ENCODE assay signal across 8 cellular contexts in genomic region chr9:129143031-129143441, GRCh38. TPM values are rescaled to one million over a fixed set of nuclear protein-coding genes. Genes with fewer than 3 reads are reported as not detected.
A peak's percentile ranks its signal among the peaks of the same experiment; 100 is the strongest.
DNase-seq lines count a peak whose midpoint lies in the region; ATAC-seq and TF ChIP-seq lines count a peak whose summit lies in the region.

No MANE protein-coding gene starts in this region.

- H3K4me3 ChIP-seq in LNCaP clone FGC (ENCODE audit: low read depth, low read length), result no peak overlapping the region
- no peak overlapping the region for H3K4me3 ChIP-seq in adrenal gland

- DNase-seq in EL (peak; percentile 94), LNCaP clone FGC (ENCODE audit: low read depth) (peak; percentile 68), T follicular helper cell (ENCODE audit: low read depth) (peak; percentile 64), adrenal gland (peak; percentile 85 to 95 (median 91)), left cardiac atrium (peak; percentile 92), pulmonary artery endothelial cell (ENCODE audit: low read depth, low spot score) (peak; percentile 68), ureter (ENCODE audit: low spot score) (peak; percentile 93)

- H3K36me3 ChIP-seq in adrenal gland (replicated peaks in 1 of 2), result peaks cover 0 to 31% of the 10 kb centered on the region in 2 donors

- ATAC-seq in left cardiac atrium (peak; percentile 20 to 27), HG03039 (IDR thresholded peaks at IDR 0.05; ENCODE audit: unreplicated experiment) (no peak)

- no peaks in the 10 kb centered on the region for H3K27me3 ChIP-seq in adrenal gland

- no peak for TF ChIP-seq POLR2A in adrenal gland (IDR thresholded peaks at IDR 0.05)

- H3K27ac ChIP-seq in adrenal gland, result peak overlapping the region; percentile 35 to 100 (median 72)

- WGBS in adrenal gland, 4 donors, result 10 to 25% (median 18%) methylated on average over 2 of the region's 2 CpGs

- peak; percentile 77 for TF ChIP-seq CTCF in LNCaP clone FGC (IDR thresholded peaks at IDR 0.05; ENCODE audit: control insufficient read depth, extremely low read depth, insufficient read depth)
- peak; percentile 55 to 82 (median 74) for TF ChIP-seq CTCF in adrenal gland (IDR thresholded peaks at IDR 0.05)

- no peaks in the 10 kb centered on the region for H3K9me3 ChIP-seq in adrenal gland (replicated peaks in 1 of 3)

- intact Hi-C loops in adrenal gland (cut with DNase I), result loop anchor here in 1 of 2 donors (10.0 kb wide), 1 partner anchor 342 kb away; no protein-coding TSS in a partner anchor
- intact Hi-C loops in left cardiac atrium (cut with DNase I), result loop anchor here (2.0 to 5.0 kb wide), 3 partner anchors 32 to 354 kb away; no protein-coding TSS in a partner anchor

- peaks cover 69 to 91% of the 10 kb centered on the region in 2 donors for H3K4me1 ChIP-seq in adrenal gland (replicated peaks in 1 of 2)

RNA-seq across cellular contexts. Expression of gene PTPA, which starts 31.8 kb away (rescaled TPM):
- total RNA-seq in adrenal gland (100 to 1,000 TPM in 7 of 8 donors, 10 to 100 TPM in 1; 71.3 to 248 (median 142) TPM), left cardiac atrium (100 to 1,000 TPM; 113 to 131 TPM), pulmonary artery endothelial cell (96.2 and 109 TPM in 2 replicates), ureter (143 TPM)
- 100 to 1,000 TPM in 2 of 3 donors, 10 to 100 TPM in 1; 96.4 to 159 (median 103) TPM for polyA plus RNA-seq in adrenal gland

RNA-seq across cellular contexts. Expression of gene CRAT, which starts 32.4 kb away (rescaled TPM):
- total RNA-seq in adrenal gland, result 100 to 1,000 TPM in 4 of 8 donors, 10 to 100 TPM in 4; 73.8 to 144 (median 103) TPM
- polyA plus RNA-seq in adrenal gland, result 10 to 100 TPM; 31.1 to 52.0 (median 31.8) TPM
- total RNA-seq in left cardiac atrium, result 10 to 100 TPM; 58.4 to 61.1 TPM
- total RNA-seq in pulmonary artery endothelial cell, result 34.6 and 37.9 TPM in 2 replicates
- 42.1 TPM for total RNA-seq in ureter

RNA-seq across cellular contexts. Expression of gene IER5L, which starts 35.0 kb away (rescaled TPM):
- total RNA-seq in adrenal gland, result 10 to 100 TPM; 10.9 to 47.6 (median 18.6) TPM
- 100 to 1,000 TPM in 1 of 3 donors, 10 to 100 TPM in 1, under 1 TPM in 1; 0.46 to 168 (median 64.5) TPM for polyA plus RNA-seq in adrenal gland
- 10 to 100 TPM in 1 of 2 donors, 1 to 10 TPM in 1; 5.4 to 13.1 TPM for total RNA-seq in left cardiac atrium
- 13.4 and 18.8 TPM in 2 replicates for total RNA-seq in pulmonary artery endothelial cell
- total RNA-seq in ureter, result 16.0 TPM
